In genomic region chr1:16026302-16026701, GRCh38 we compare ENCODE assay signal across 10 cellular contexts. TPM values are rescaled to one million over a fixed set of nuclear protein-coding genes. Genes with fewer than 3 reads are reported as not detected.
DNase-seq lines count a peak whose midpoint lies in the region; ATAC-seq, FAIRE-seq and TF ChIP-seq lines count a peak whose summit lies in the region.
"Not testable (repeated sequence)": the region's sequence is repeated elsewhere in the genome, so short reads cannot be mapped to it uniquely, and the experiment has no call there.
"Had no signal": no experiment of that assay in that cellular context is flagged by ENCODE, and none has a peak within 500 bp of the region (broad histone marks: within the 10 kb centered on the region; RNA-seq: fewer than 3 reads in every experiment).

No MANE protein-coding gene starts in this region.

- not testable (repeated sequence) for H3K79me1 ChIP-seq in mesenchymal stem cell (replicated peaks; ENCODE audit: low read length, poor library complexity, severe bottlenecking)

- 0% methylated on average over 2 of the region's 10 CpGs for WGBS in mesenchymal stem cell
- WGBS in psoas muscle, 3 donors: 47 to 50% (median 50%) methylated on average over 9 of the region's 10 CpGs

- not testable (repeated sequence) for H2AK5ac ChIP-seq in mesenchymal stem cell (ENCODE audit: low read length, severe bottlenecking)

- not testable (repeated sequence) for H4K91ac ChIP-seq in mesenchymal stem cell (ENCODE audit: low read length)

- intact Hi-C loops in CD8-positive, alpha-beta T cell (cut with DNase I, micrococcal nuclease); activated B cell treated with CpG ODN at 0.5 μM for 24 hours (cut with micrococcal nuclease); endothelial cell of umbilical vein (cut with micrococcal nuclease); psoas muscle (cut with DNase I): not testable (repeated sequence)

- H3K9me3 ChIP-seq in CD8-positive, alpha-beta T cell (ENCODE audit: low read length); HUES48 (ENCODE audit: control insufficient read depth, insufficient read depth, low read length); endothelial cell of umbilical vein (replicated peaks; ENCODE audit: control insufficient read depth, insufficient read depth, low read length); mesenchymal stem cell (ENCODE audit: control insufficient read depth, low read length); psoas muscle: not testable (repeated sequence)

- peak overlapping the region; percentile 39 for H3K4me3 Mint-ChIP-seq in CD8-positive, alpha-beta T cell
- H3K4me3 Mint-ChIP-seq in activated B cell treated with CpG ODN at 0.5 μM for 24 hours: peak overlapping the region; percentile 7

- H3K4me1 Mint-ChIP-seq in CD8-positive, alpha-beta T cell (ENCODE audit: low read depth); activated B cell treated with CpG ODN at 0.5 μM for 24 hours: not testable (repeated sequence)

- not testable (repeated sequence) for TF ChIP-seq CTCF in CD8-positive, alpha-beta T cell (IDR thresholded peaks at IDR 0.05); activated B cell treated with CpG ODN at 0.5 μM for 24 hours (IDR thresholded peaks at IDR 0.05); endothelial cell of umbilical vein (IDR thresholded peaks at IDR 0.05; ENCODE audit: extremely low read depth in 1 of 2, insufficient read depth in 1 of 2, low read depth in 1 of 2, low read length in 2 of 2); psoas muscle (IDR thresholded peaks at IDR 0.05)

- not testable (repeated sequence) for H3K79me2 ChIP-seq in endothelial cell of umbilical vein (ENCODE audit: control insufficient read depth, insufficient read depth, low read length)

- H3K36me3 Mint-ChIP-seq in CD8-positive, alpha-beta T cell; activated B cell treated with CpG ODN at 0.5 μM for 24 hours (ENCODE audit: low read depth): not testable (repeated sequence)

- not testable (repeated sequence) for H2BK5ac ChIP-seq in mesenchymal stem cell (ENCODE audit: low read depth, low read length, poor library complexity, severe bottlenecking)

- H3K23ac ChIP-seq in mesenchymal stem cell (ENCODE audit: low read length in 2 of 2): not testable (repeated sequence)

- H2BK15ac ChIP-seq in mesenchymal stem cell (ENCODE audit: low read depth, poor library complexity, severe bottlenecking): peak overlapping the region; percentile 13

- not testable (repeated sequence) for H3K27me3 ChIP-seq in CD8-positive, alpha-beta T cell (ENCODE audit: insufficient read depth, low read length); endothelial cell of umbilical vein (ENCODE audit: control insufficient read depth in 2 of 2, insufficient read depth in 2 of 2, low read length in 2 of 2); psoas muscle (ENCODE audit: insufficient read depth in 3 of 3, low read length in 2 of 3)
- peaks cover 17% of the 10 kb centered on the region for H3K27me3 ChIP-seq in HUES48 (ENCODE audit: control insufficient read depth, insufficient read depth, low read length)
- H3K27me3 ChIP-seq in mesenchymal stem cell (ENCODE audit: control insufficient read depth in 1 of 2, insufficient read depth in 1 of 2, low read length in 2 of 2): peaks cover 4 to 22% of the 10 kb centered on the region in 2 experiments

- peak; percentile 43 for ATAC-seq in CD8-positive, alpha-beta T cell
- ATAC-seq in activated B cell treated with CpG ODN at 0.5 μM for 24 hours (ENCODE audit: low read depth): peak; percentile 15
- ATAC-seq in psoas muscle: not testable (repeated sequence)

- H3K4me3 ChIP-seq in CD8-positive, alpha-beta T cell (ENCODE audit: low read depth, low read length); endothelial cell of umbilical vein (replicated peaks in 1 of 3; ENCODE audit: insufficient read depth in 1 of 3, low read depth in 1 of 3, low read length in 3 of 3); mesenchymal stem cell (ENCODE audit: insufficient read depth in 1 of 2, low read depth in 1 of 2, low read length in 2 of 2): not testable (repeated sequence)
- H3K4me3 ChIP-seq in HUES48 (ENCODE audit: low read depth, low read length) (peak overlapping the region; percentile 60), iPS-11a (ENCODE audit: low read depth, low read length) (peak overlapping the region; percentile 8), psoas muscle (peak overlapping the region; percentile 43)

- not testable (repeated sequence) for FAIRE-seq in endothelial cell of umbilical vein (lab: Jason Lieb, UNC)

- CTCF ChIA-PET in CD8-positive, alpha-beta T cell (lab: Charles Lee); activated B cell treated with CpG ODN at 0.5 μM for 24 hours (lab: Charles Lee): not testable (repeated sequence)
- CTCF ChIA-PET in endothelial cell of umbilical vein (lab: Charles Lee): interaction anchor here (0.6 to 1.0 kb wide), 3 partner anchors 17 to 162 kb away, joined by 3 to 4 read pairs (median 4); no protein-coding TSS in a partner anchor

- BruUV-seq in endothelial cell of umbilical vein (replicated peaks; lab: Mats Ljungman, UMichigan): not testable (repeated sequence)

- not testable (repeated sequence) for DNase-seq in CD8-positive, alpha-beta T cell; activated B cell treated with CpG ODN at 0.5 μM for 24 hours; endothelial cell of umbilical vein (ENCODE audit: low read depth, low spot score); mesenchymal stem cell; psoas muscle

- not testable (repeated sequence) for H3K4ac ChIP-seq in mesenchymal stem cell (ENCODE audit: low read depth in 1 of 2, low read length in 2 of 2)

- not testable (repeated sequence) for H4K8ac ChIP-seq in mesenchymal stem cell (ENCODE audit: low read length)

- not testable (repeated sequence) for H3K9ac ChIP-seq in HUES48 (ENCODE audit: low read depth, low read length); endothelial cell of umbilical vein (replicated peaks; ENCODE audit: extremely low read depth, insufficient read depth, low read length); mesenchymal stem cell (ENCODE audit: low read length)

- H3K18ac ChIP-seq in mesenchymal stem cell (ENCODE audit: low read depth in 1 of 2, low read length in 2 of 2): not testable (repeated sequence)

- H3K27me3 Mint-ChIP-seq in CD8-positive, alpha-beta T cell (ENCODE audit: low read depth): peaks cover 21% of the 10 kb centered on the region
- H3K27me3 Mint-ChIP-seq in activated B cell treated with CpG ODN at 0.5 μM for 24 hours: peaks cover 23% of the 10 kb centered on the region

- H3K9me1 ChIP-seq in endothelial cell of umbilical vein (replicated peaks; ENCODE audit: control insufficient read depth, extremely low read depth, insufficient read depth, low read length): not testable (repeated sequence)

- H4K20me1 ChIP-seq in endothelial cell of umbilical vein (replicated peaks; ENCODE audit: control insufficient read depth, extremely low read depth, insufficient read depth, low read length): not testable (repeated sequence)

- H3K27ac ChIP-seq in CD8-positive, alpha-beta T cell (ENCODE audit: low read depth, low read length); HUES48 (ENCODE audit: low read depth, low read length); endothelial cell of umbilical vein (ENCODE audit: insufficient read depth, low read depth, low read length); mesenchymal stem cell (ENCODE audit: low read length, poor library complexity, severe bottlenecking); psoas muscle: not testable (repeated sequence)

- not testable (repeated sequence) for H2BK120ac ChIP-seq in mesenchymal stem cell (ENCODE audit: low read depth, low read length)

- not testable (repeated sequence) for H3K9me3 Mint-ChIP-seq in CD8-positive, alpha-beta T cell; activated B cell treated with CpG ODN at 0.5 μM for 24 hours

- not testable (repeated sequence) for H3K4me1 ChIP-seq in CD8-positive, alpha-beta T cell (ENCODE audit: insufficient read depth, low read length); HUES48 (ENCODE audit: control insufficient read depth, insufficient read depth, low read length); endothelial cell of umbilical vein (ENCODE audit: control insufficient read depth, extremely low read depth, insufficient read depth, low read length); mesenchymal stem cell (ENCODE audit: control insufficient read depth, insufficient read depth, low read depth, low read length); psoas muscle

- dilution Hi-C loops in endothelial cell of umbilical vein (cut with MboI; ENCODE audit: extremely low pct_ligation_motif_present, low sequenced_read_pairs): not testable (repeated sequence)

- H3K4me2 ChIP-seq in endothelial cell of umbilical vein (ENCODE audit: insufficient read depth, low read length); mesenchymal stem cell (ENCODE audit: low read length, poor library complexity, severe bottlenecking): not testable (repeated sequence)

- H3K14ac ChIP-seq in mesenchymal stem cell (ENCODE audit: low read length in 2 of 2): not testable (repeated sequence)

- not testable (repeated sequence) for TF ChIP-seq POLR2A in endothelial cell of umbilical vein (IDR thresholded peaks at IDR 0.05; ENCODE audit: low read depth, low read length)

- not testable (repeated sequence) for H3K36me3 ChIP-seq in CD8-positive, alpha-beta T cell (ENCODE audit: insufficient read depth, low read length); HUES48 (ENCODE audit: control insufficient read depth, insufficient read depth, low read length); endothelial cell of umbilical vein (ENCODE audit: control insufficient read depth in 2 of 2, extremely low read depth in 1 of 2, insufficient read depth in 2 of 2, low read length in 2 of 2); mesenchymal stem cell (ENCODE audit: control insufficient read depth in 1 of 2, insufficient read depth in 2 of 2, low read depth in 1 of 2, low read length in 2 of 2); psoas muscle (ENCODE audit: insufficient read depth in 1 of 2, low read depth in 1 of 2)

- not testable (repeated sequence) for H2AFZ ChIP-seq in endothelial cell of umbilical vein (ENCODE audit: low read depth, low read length); mesenchymal stem cell (ENCODE audit: low read depth, low read length)

- POLR2A ChIA-PET in CD8-positive, alpha-beta T cell (lab: Charles Lee); endothelial cell of umbilical vein (lab: Charles Lee): not testable (repeated sequence)
- POLR2A ChIA-PET in activated B cell treated with CpG ODN at 0.5 μM for 24 hours (lab: Charles Lee): interaction anchor here (0.7 kb wide), 1 partner anchor 425 kb away, joined by 4 read pairs; no protein-coding TSS in a partner anchor

- not testable (repeated sequence) for H3K27ac Mint-ChIP-seq in CD8-positive, alpha-beta T cell; activated B cell treated with CpG ODN at 0.5 μM for 24 hours

- H2BK12ac ChIP-seq in mesenchymal stem cell (ENCODE audit: low read length in 2 of 2): not testable (repeated sequence)

RNA-seq across cellular contexts. Expression of gene CLCNKA, which starts 4.5 kb away (rescaled TPM):
- not detected for total RNA-seq in CD8-positive, alpha-beta T cell
- 0.24 TPM in 1 of 2 replicates, not detected in the other for total RNA-seq in activated B cell treated with CpG ODN at 0.5 μM for 24 hours
- not detected in 2 replicates for total RNA-seq in endothelial cell of umbilical vein
- not detected in 2 replicates for polyA plus RNA-seq in endothelial cell of umbilical vein
- not detected in 2 replicates for polyA plus RNA-seq in endothelial cell of umbilical vein (2011; cell fraction: cytosol; rRNA removed)
- polyA plus RNA-seq in endothelial cell of umbilical vein (2011; cell fraction: nucleus; rRNA removed): 0.17 TPM in 1 of 2 replicates, not detected in the other
- not detected in 2 replicates for polyA plus RNA-seq in endothelial cell of umbilical vein (2012)
- not detected in 2 replicates for polyA minus RNA-seq in endothelial cell of umbilical vein
- polyA minus RNA-seq in endothelial cell of umbilical vein (2011; cell fraction: cytosol; rRNA and poly(A)+ RNA removed): not detected
- not detected in 2 replicates for polyA minus RNA-seq in endothelial cell of umbilical vein (2011; cell fraction: nucleus; rRNA and poly(A)+ RNA removed)
- polyA plus RNA-seq in mesenchymal stem cell (2013, experiment 1 of 2): 0.19 TPM
- polyA plus RNA-seq in mesenchymal stem cell (2013, experiment 2 of 2): 0.16 TPM
- 1 to 10 TPM in 3 of 4 donors, under 1 TPM in 1; 0.84 to 2.2 (median 1.4) TPM for total RNA-seq in psoas muscle
- polyA plus RNA-seq in psoas muscle: 1 to 10 TPM in 1 of 3 donors, under 1 TPM in 2; 0.30 to 1.2 (median 0.63) TPM
- total RNA-seq: GM12878, IMR-90 had no signal

RNA-seq across cellular contexts. Expression of gene HSPB7, which starts 8.5 kb away (rescaled TPM):
- not detected for total RNA-seq in CD8-positive, alpha-beta T cell
- not detected in 2 replicates for total RNA-seq in activated B cell treated with CpG ODN at 0.5 μM for 24 hours
- total RNA-seq in endothelial cell of umbilical vein: not detected in 2 replicates
- polyA plus RNA-seq in endothelial cell of umbilical vein: not detected in 2 replicates
- polyA plus RNA-seq in endothelial cell of umbilical vein (2011; cell fraction: cytosol; rRNA removed): not detected in 2 replicates
- polyA plus RNA-seq in endothelial cell of umbilical vein (2011; cell fraction: nucleus; rRNA removed): not detected in 2 replicates
- not detected in 2 replicates for polyA plus RNA-seq in endothelial cell of umbilical vein (2012)
- polyA minus RNA-seq in endothelial cell of umbilical vein: not detected in 2 replicates
- 0.51 TPM for polyA minus RNA-seq in endothelial cell of umbilical vein (2011; cell fraction: cytosol; rRNA and poly(A)+ RNA removed)
- polyA minus RNA-seq in endothelial cell of umbilical vein (2011; cell fraction: nucleus; rRNA and poly(A)+ RNA removed): not detected in 2 replicates
- 3.4 TPM for polyA plus RNA-seq in mesenchymal stem cell (2013, experiment 1 of 2)
- polyA plus RNA-seq in mesenchymal stem cell (2013, experiment 2 of 2): 4.0 TPM
- total RNA-seq in psoas muscle: 1,000 to 10,000 TPM; 1,183 to 3,738 (median 2,852) TPM
- 1,000 to 10,000 TPM; 1,867 to 2,156 (median 2,058) TPM for polyA plus RNA-seq in psoas muscle
- total RNA-seq: GM12878 had no signal

RNA-seq across cellular contexts. Expression of gene CLCNKB, which starts 17.3 kb away (rescaled TPM):
- total RNA-seq in CD8-positive, alpha-beta T cell: not detected
- total RNA-seq in activated B cell treated with CpG ODN at 0.5 μM for 24 hours (not detected in 2 replicates), endothelial cell of umbilical vein (not detected in 2 replicates), psoas muscle (under 1 TPM in 1 of 4 donors, not detected in 3; 0.30 TPM)
- polyA plus RNA-seq in endothelial cell of umbilical vein (0.18 and 0.40 TPM in 2 replicates), psoas muscle (under 1 TPM in 2 of 3 donors, not detected in 1; 0.05 to 0.31 TPM)
- polyA plus RNA-seq in endothelial cell of umbilical vein (2011; cell fraction: cytosol; rRNA removed): 0.10 TPM in 2 replicates
- 0.53 and 0.60 TPM in 2 replicates for polyA plus RNA-seq in endothelial cell of umbilical vein (2011; cell fraction: nucleus; rRNA removed)
- polyA plus RNA-seq in endothelial cell of umbilical vein (2012): not detected in 2 replicates
- 1.2 TPM in 1 of 2 replicates, not detected in the other for polyA minus RNA-seq in endothelial cell of umbilical vein
- not detected for polyA minus RNA-seq in endothelial cell of umbilical vein (2011; cell fraction: cytosol; rRNA and poly(A)+ RNA removed)
- polyA minus RNA-seq in endothelial cell of umbilical vein (2011; cell fraction: nucleus; rRNA and poly(A)+ RNA removed): not detected in 2 replicates
- polyA plus RNA-seq in mesenchymal stem cell (2013, experiment 1 of 2): 0.43 TPM
- polyA plus RNA-seq in mesenchymal stem cell (2013, experiment 2 of 2): 0.32 TPM
- total RNA-seq: GM12878, IMR-90 had no signal

RNA-seq across cellular contexts. Expression of gene SRARP, which starts 22.3 kb away (rescaled TPM):
- not detected for total RNA-seq in CD8-positive, alpha-beta T cell
- total RNA-seq in activated B cell treated with CpG ODN at 0.5 μM for 24 hours (0.07 TPM in 1 of 2 replicates, not detected in the other), endothelial cell of umbilical vein (not detected in 2 replicates), psoas muscle (under 1 TPM in 1 of 4 donors, not detected in 3; 0.06 TPM)
- polyA plus RNA-seq in endothelial cell of umbilical vein (not detected in 2 replicates), psoas muscle (under 1 TPM; 0.06 to 0.17 (median 0.09) TPM)
- polyA plus RNA-seq in endothelial cell of umbilical vein (2011; cell fraction: cytosol; rRNA removed): not detected in 2 replicates
- not detected in 2 replicates for polyA plus RNA-seq in endothelial cell of umbilical vein (2011; cell fraction: nucleus; rRNA removed)
- not detected in 2 replicates for polyA plus RNA-seq in endothelial cell of umbilical vein (2012)
- polyA minus RNA-seq in endothelial cell of umbilical vein: not detected in 2 replicates
- not detected for polyA minus RNA-seq in endothelial cell of umbilical vein (2011; cell fraction: cytosol; rRNA and poly(A)+ RNA removed)
- polyA minus RNA-seq in endothelial cell of umbilical vein (2011; cell fraction: nucleus; rRNA and poly(A)+ RNA removed): not detected in 2 replicates
- not detected for polyA plus RNA-seq in mesenchymal stem cell (2013, experiment 1 of 2)
- not detected for polyA plus RNA-seq in mesenchymal stem cell (2013, experiment 2 of 2)
- total RNA-seq: GM12878, IMR-90 had no signal
- polyA plus RNA-seq: GM12878, IMR-90, SK-N-SH had no signal

RNA-seq across cellular contexts. Expression of gene FAM131C, which starts 47.1 kb away (rescaled TPM):
- not detected for total RNA-seq in CD8-positive, alpha-beta T cell
- total RNA-seq in activated B cell treated with CpG ODN at 0.5 μM for 24 hours (not detected in 2 replicates), endothelial cell of umbilical vein (0.44 TPM in 1 of 2 replicates, not detected in the other), psoas muscle (not detected)
- polyA plus RNA-seq in endothelial cell of umbilical vein (0.23 and 0.32 TPM in 2 replicates), psoas muscle (under 1 TPM; 0.01 to 0.51 (median 0.06) TPM)
- 0.17 and 0.23 TPM in 2 replicates for polyA plus RNA-seq in endothelial cell of umbilical vein (2011; cell fraction: cytosol; rRNA removed)
- 0.13 and 0.25 TPM in 2 replicates for polyA plus RNA-seq in endothelial cell of umbilical vein (2011; cell fraction: nucleus; rRNA removed)
- polyA plus RNA-seq in endothelial cell of umbilical vein (2012): 0.70 and 1.3 TPM in 2 replicates
- not detected in 2 replicates for polyA minus RNA-seq in endothelial cell of umbilical vein
- 1.3 TPM for polyA minus RNA-seq in endothelial cell of umbilical vein (2011; cell fraction: cytosol; rRNA and poly(A)+ RNA removed)
- polyA minus RNA-seq in endothelial cell of umbilical vein (2011; cell fraction: nucleus; rRNA and poly(A)+ RNA removed): not detected in 2 replicates
- polyA plus RNA-seq in mesenchymal stem cell (2013, experiment 1 of 2): 0.37 TPM
- polyA plus RNA-seq in mesenchymal stem cell (2013, experiment 2 of 2): 0.44 TPM
- total RNA-seq: GM12878 had no signal

Comparison
In these comparisons a context has a peak if more than half of its experiments do, and no peak if none do; other contexts are left out.
1. RNA of gene HSPB7, which starts 8.5 kb away (total RNA-seq): 1,183 to 3,738 TPM in psoas muscle; not detected in CD8-positive, alpha-beta T cell, not detected in activated B cell treated with CpG ODN at 0.5 μM for 24 hours and not detected in endothelial cell of umbilical vein; every median in the first group is over 1,000 times any median in the second.